In the genomic region with DNA sequence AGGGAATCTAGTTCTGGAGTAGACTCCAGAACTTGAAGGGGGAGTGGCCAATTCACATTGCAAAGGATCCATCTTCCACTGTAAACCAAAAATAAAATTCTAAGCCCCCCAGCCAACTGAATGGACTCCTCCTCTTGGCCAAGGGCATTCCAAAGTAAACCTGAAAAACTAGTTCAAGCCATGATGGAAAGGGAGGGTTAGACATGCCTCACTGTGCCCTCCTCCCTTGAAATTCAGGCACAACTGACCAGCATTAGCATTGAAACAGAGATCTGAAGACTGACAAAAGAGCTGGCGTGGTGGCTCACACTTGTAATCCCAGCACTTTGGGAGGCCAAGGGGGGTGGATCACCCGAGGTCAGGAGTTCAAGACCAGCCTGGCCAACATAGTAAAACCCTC, we compare ENCODE assay signal across 2 cellular contexts. TPM values are rescaled to one million over a fixed set of nuclear protein-coding genes. Genes with fewer than 3 reads are reported as not detected.
"Had no signal": no experiment of that assay in that cellular context is flagged by ENCODE, and none has a peak within 500 bp of the region (broad histone marks: within the 10 kb centered on the region; RNA-seq: fewer than 3 reads in every experiment).

No MANE protein-coding gene starts in this region.

RNA-seq across cellular contexts. Expression of a gene that starts 19.5 kb away (rescaled TPM):
- total RNA-seq: G401, GM12878 had no signal
- polyA plus RNA-seq: GM12878 had no signal

RNA-seq across cellular contexts. Expression of a gene that starts 35.6 kb away (rescaled TPM):
- total RNA-seq: GM12878 had no signal
- polyA plus RNA-seq: GM12878 had no signal
